12 cellular contexts compared by ENCODE assay signal in genomic region chr17:3804503-3804931, GRCh38. TPM values are rescaled to one million over a fixed set of nuclear protein-coding genes. Genes with fewer than 3 reads are reported as not detected.
DNase-seq lines count a peak whose midpoint lies in the region; ATAC-seq and TF ChIP-seq lines count a peak whose summit lies in the region.
"Had no signal": no experiment of that assay in that cellular context is flagged by ENCODE, and none has a peak within 500 bp of the region (broad histone marks: within the 10 kb centered on the region; RNA-seq: fewer than 3 reads in every experiment).

No MANE protein-coding gene starts in this region.

- no TSS peak for BruUV-seq in Caco-2 (replicated peaks; lab: Mats Ljungman, UMichigan)

- H2AFZ ChIP-seq in GM23248 = no peak overlapping the region

- H3K4me1 ChIP-seq in GM23248 (ENCODE audit: insufficient read depth) (peaks cover 20% of the 10 kb centered on the region), breast epithelium (no peaks in the 10 kb centered on the region), Caco-2 (no peaks in the 10 kb centered on the region)

- in situ Hi-C loops in ACHN (cut with HindIII; ENCODE audit: low pct_ligation_motif_present, low pct_unique_long_range_greater_than_20kb, low sequenced_read_pairs) (loop anchor here (10.0 kb wide), 1 partner anchor 60 kb away; no protein-coding TSS in a partner anchor), GM23248 (cut with MboI) (no loop called here)

- H3K9me3 ChIP-seq in GM23248 (ENCODE audit: low read depth) (no peaks in the 10 kb centered on the region), breast epithelium (no peaks in the 10 kb centered on the region), Caco-2 (no peaks in the 10 kb centered on the region)

- no peak overlapping the region for H3K27ac Mint-ChIP-seq in Caco-2 (ENCODE audit: unreplicated experiment)

- H3K27ac ChIP-seq in GM23248 (no peak overlapping the region), breast epithelium (peak overlapping the region in 1 of 2 donors; percentile 72)
- H3K27ac ChIP-seq: cardiac muscle cell had no signal

- no peaks in the 10 kb centered on the region for H3K27me3 Mint-ChIP-seq in Caco-2 (ENCODE audit: insufficient read depth, unreplicated experiment)
- H3K27me3 Mint-ChIP-seq: T-cell had no signal

- peak; percentile 62 for ATAC-seq in GM18867 (IDR thresholded peaks at IDR 0.05; ENCODE audit: unreplicated experiment)
- ATAC-seq in HG03439 (IDR thresholded peaks at IDR 0.05; ENCODE audit: unreplicated experiment) = peak; percentile 46

- no peaks in the 10 kb centered on the region for H3K9me3 Mint-ChIP-seq in Caco-2 (ENCODE audit: unreplicated experiment)
- H3K9me3 Mint-ChIP-seq: T-cell had no signal

- peaks cover under 1% of the 10 kb centered on the region for H3K4me1 Mint-ChIP-seq in Caco-2 (ENCODE audit: low read depth, unreplicated experiment)

- CTCF ChIA-PET in Caco-2 (lab: Charles Lee) = no interaction called here

- H3K4me3 Mint-ChIP-seq in Caco-2 (ENCODE audit: unreplicated experiment) = no peak overlapping the region
- H3K4me3 Mint-ChIP-seq: T-cell had no signal

- POLR2A ChIA-PET in Caco-2 (lab: Charles Lee) = no interaction called here

- H3K9me2 ChIP-seq in GM23248 (ENCODE audit: insufficient read depth) = no peaks in the 10 kb centered on the region

- no peak overlapping the region for H3K4me3 ChIP-seq in cardiac fibroblast (replicated peaks in 1 of 2; ENCODE audit: low read depth in 2 of 2, low read length in 2 of 2)
- H3K4me3 ChIP-seq in GM23248 = no peak overlapping the region
- no peak overlapping the region for H3K4me3 ChIP-seq in breast epithelium
- H3K4me3 ChIP-seq in Caco-2 (ENCODE audit: low read depth, low read length) = no peak overlapping the region
- H3K4me3 ChIP-seq: cardiac muscle cell had no signal

- no peak overlapping the region for H3K9ac ChIP-seq in GM23248

- H3K27me3 ChIP-seq in GM23248 (replicated peaks; ENCODE audit: insufficient read depth) = no peaks in the 10 kb centered on the region
- no peaks in the 10 kb centered on the region for H3K27me3 ChIP-seq in breast epithelium
- H3K27me3 ChIP-seq in Caco-2 (replicated peaks; ENCODE audit: control insufficient read depth, insufficient read depth, low read length) = no peaks in the 10 kb centered on the region
- H3K27me3 ChIP-seq: cardiac muscle cell had no signal

- DNase-seq in ACHN (peak; percentile 95), cardiac fibroblast (ENCODE audit: low read depth in 2 of 2) (peak; percentile 44 to 77), GM23248 (no peak), breast epithelium (ENCODE audit: low spot score in 2 of 2) (no peak), Caco-2 (no peak), foreskin melanocyte (no peak)
- DNase-seq: COR-L47, NCI-H1105, T-cell had no signal

- no peaks in the 10 kb centered on the region for H4K20me1 ChIP-seq in GM23248 (ENCODE audit: insufficient read depth)

- no peak for TF ChIP-seq POLR2A in breast epithelium (IDR thresholded peaks at IDR 0.05)

- no peaks in the 10 kb centered on the region for H3K79me2 ChIP-seq in GM23248 (ENCODE audit: insufficient read depth)

- peaks cover 27% of the 10 kb centered on the region for H3F3A ChIP-seq in GM23248 (ENCODE audit: insufficient read depth)

- TF ChIP-seq CTCF in cardiac fibroblast (IDR thresholded peaks at IDR 0.05; ENCODE audit: low read depth, low read length) = no peak
- no peak for TF ChIP-seq CTCF in breast epithelium (IDR thresholded peaks at IDR 0.05)
- TF ChIP-seq CTCF in Caco-2 (IDR thresholded peaks at IDR 0.05; ENCODE audit: insufficient read depth in 1 of 2, low read depth in 1 of 2, low read length in 1 of 2, severe bottlenecking in 1 of 2, unreplicated experiment in 1 of 2) = no peak

- H3K36me3 Mint-ChIP-seq in Caco-2 (ENCODE audit: insufficient read depth, unreplicated experiment) = peaks cover 6% of the 10 kb centered on the region

- no peak overlapping the region for H3K4me2 ChIP-seq in GM23248 (ENCODE audit: unreplicated experiment)

- intact Hi-C loops in breast epithelium (cut with DNase I; ENCODE audit: low total_unique reads) = no loop called here
- intact Hi-C loops in Caco-2 (cut with micrococcal nuclease; ENCODE audit: unreplicated experiment) = no loop called here

- H3K36me3 ChIP-seq in GM23248 (ENCODE audit: low read depth) (no peaks in the 10 kb centered on the region), breast epithelium (no peaks in the 10 kb centered on the region), Caco-2 (ENCODE audit: control insufficient read depth, insufficient read depth, low read length) (no peaks in the 10 kb centered on the region)

- WGBS in GM23248 (ENCODE audit: low coverage in 1 of 2, low lambda C conversion rate in 2 of 2, missing lambda C conversion rate in 2 of 2), 2 experiments = 84 to 85% methylated on average over 6 of the region's 6 CpGs

RNA-seq across cellular contexts. Expression of gene ITGAE, which starts 3.5 kb away (rescaled TPM):
- total RNA-seq in GM23248 (2014; rRNA removed; shearing (Covaris generic)) = 11.8 and 23.3 TPM in 2 replicates
- polyA plus RNA-seq in GM23248 (2016; fragmentation: Nextera tagmentation; extraction: Ambion mirVana) = 80.3 and 83.6 TPM in 2 replicates
- total RNA-seq in breast epithelium = 10 to 100 TPM; 26.5 to 31.2 (median 27.1) TPM
- total RNA-seq in Caco-2 (2022) = 12.5 and 12.8 TPM in 2 replicates

RNA-seq across cellular contexts. Expression of gene NCBP3, which starts 41.5 kb away (rescaled TPM):
- total RNA-seq in GM23248 (2014; rRNA removed; shearing (Covaris generic)) = 16.6 and 25.3 TPM in 2 replicates
- polyA plus RNA-seq in GM23248 (2016; fragmentation: Nextera tagmentation; extraction: Ambion mirVana) = 19.6 and 20.1 TPM in 2 replicates
- total RNA-seq in breast epithelium (10 to 100 TPM; 21.6 to 34.1 (median 25.9) TPM), Caco-2 (2022) (28.4 and 32.8 TPM in 2 replicates)

Comparison
In these comparisons a context has a peak if more than half of its experiments do, and no peak if none do; other contexts are left out.
1. DNase-seq: peak in ACHN (single experiment) and cardiac fibroblast (2 of 2); none in GM23248 (single experiment), breast epithelium (0 of 2), Caco-2 (0 of 2) and foreskin melanocyte (single experiment).